Comparison of ENCODE assay signal across 1 cellular context in the genomic region with DNA sequence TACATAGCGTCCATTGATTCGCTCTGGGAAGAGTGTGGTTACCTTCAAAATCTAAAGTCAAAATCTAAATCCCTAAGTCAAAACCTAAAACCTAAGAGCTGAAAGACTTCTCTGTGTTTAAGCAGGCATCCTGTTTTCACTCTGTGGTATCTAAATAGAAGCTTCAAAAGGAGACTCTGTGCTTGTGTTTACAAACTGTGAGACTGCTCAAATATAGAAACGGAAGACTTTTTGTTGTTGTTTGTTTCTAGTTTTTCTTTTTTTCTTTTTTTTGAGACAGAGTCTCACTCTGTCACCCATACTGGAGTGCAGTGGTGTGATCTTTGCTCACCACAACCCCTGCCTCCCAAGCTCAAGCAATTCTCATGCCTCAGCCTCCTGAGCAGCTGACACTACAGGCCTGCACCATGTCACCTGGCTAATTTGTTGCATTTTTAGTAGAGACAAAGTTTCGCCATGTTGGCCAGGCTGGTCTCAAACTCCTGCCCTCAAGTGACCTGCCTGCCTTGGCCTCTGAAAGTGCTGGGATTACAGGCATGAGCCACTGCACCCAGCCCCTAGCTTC.
TF ChIP-seq lines count a peak whose summit lies in the region.

No MANE protein-coding gene starts in this region.

TF ChIP-seq in HepG2, 621 proteins besides CTCF, POLR2A, EP300 and RAD21 (continued from another document and continues in another):
- TF ChIP-seq, protein P1, sequence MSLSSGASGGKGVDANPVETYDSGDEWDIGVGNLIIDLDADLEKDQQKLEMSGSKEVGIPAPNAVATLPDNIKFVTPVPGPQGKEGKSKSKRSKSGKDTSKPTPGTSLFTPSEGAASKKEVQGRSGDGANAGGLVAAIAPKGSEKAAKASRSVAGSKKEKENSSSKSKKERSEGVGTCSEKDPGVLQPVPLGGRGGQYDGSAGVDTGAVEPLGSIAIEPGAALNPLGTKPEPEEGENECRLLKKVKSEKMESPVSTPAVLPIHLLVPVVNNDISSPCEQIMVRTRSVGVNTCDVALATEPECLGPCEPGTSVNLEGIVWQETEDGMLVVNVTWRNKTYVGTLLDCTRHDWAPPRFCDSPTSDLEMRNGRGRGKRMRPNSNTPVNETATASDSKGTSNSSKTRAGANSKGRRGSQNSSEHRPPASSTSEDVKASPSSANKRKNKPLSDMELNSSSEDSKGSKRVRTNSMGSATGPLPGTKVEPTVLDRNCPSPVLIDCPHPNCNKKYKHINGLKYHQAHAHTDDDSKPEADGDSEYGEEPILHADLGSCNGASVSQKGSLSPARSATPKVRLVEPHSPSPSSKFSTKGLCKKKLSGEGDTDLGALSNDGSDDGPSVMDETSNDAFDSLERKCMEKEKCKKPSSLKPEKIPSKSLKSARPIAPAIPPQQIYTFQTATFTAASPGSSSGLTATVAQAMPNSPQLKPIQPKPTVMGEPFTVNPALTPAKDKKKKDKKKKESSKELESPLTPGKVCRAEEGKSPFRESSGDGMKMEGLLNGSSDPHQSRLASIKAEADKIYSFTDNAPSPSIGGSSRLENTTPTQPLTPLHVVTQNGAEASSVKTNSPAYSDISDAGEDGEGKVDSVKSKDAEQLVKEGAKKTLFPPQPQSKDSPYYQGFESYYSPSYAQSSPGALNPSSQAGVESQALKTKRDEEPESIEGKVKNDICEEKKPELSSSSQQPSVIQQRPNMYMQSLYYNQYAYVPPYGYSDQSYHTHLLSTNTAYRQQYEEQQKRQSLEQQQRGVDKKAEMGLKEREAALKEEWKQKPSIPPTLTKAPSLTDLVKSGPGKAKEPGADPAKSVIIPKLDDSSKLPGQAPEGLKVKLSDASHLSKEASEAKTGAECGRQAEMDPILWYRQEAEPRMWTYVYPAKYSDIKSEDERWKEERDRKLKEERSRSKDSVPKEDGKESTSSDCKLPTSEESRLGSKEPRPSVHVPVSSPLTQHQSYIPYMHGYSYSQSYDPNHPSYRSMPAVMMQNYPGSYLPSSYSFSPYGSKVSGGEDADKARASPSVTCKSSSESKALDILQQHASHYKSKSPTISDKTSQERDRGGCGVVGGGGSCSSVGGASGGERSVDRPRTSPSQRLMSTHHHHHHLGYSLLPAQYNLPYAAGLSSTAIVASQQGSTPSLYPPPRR (CRISPR knock-in tag; IDR thresholded peaks at IDR 0.05; ENCODE audit: borderline replicate concordance) = no peak
- TF ChIP-seq, protein P2, sequence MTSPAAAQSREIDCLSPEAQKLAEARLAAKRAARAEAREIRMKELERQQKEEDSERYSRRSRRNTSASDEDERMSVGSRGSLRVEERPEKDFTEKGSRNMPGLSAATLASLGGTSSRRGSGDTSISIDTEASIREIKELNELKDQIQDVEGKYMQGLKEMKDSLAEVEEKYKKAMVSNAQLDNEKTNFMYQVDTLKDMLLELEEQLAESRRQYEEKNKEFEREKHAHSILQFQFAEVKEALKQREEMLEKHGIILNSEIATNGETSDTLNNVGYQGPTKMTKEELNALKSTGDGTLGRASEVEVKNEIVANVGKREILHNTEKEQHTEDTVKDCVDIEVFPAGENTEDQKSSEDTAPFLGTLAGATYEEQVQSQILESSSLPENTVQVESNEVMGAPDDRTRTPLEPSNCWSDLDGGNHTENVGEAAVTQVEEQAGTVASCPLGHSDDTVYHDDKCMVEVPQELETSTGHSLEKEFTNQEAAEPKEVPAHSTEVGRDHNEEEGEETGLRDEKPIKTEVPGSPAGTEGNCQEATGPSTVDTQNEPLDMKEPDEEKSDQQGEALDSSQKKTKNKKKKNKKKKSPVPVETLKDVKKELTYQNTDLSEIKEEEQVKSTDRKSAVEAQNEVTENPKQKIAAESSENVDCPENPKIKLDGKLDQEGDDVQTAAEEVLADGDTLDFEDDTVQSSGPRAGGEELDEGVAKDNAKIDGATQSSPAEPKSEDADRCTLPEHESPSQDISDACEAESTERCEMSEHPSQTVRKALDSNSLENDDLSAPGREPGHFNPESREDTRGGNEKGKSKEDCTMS (CRISPR knock-in tag; conservative IDR thresholded peaks at IDR 0.05) = no peak
- peak; percentile 25; the same call in 1 of the 2 replicates for TF ChIP-seq ELF3 (CRISPR knock-in tag; IDR thresholded peaks at IDR 0.05)
- TF ChIP-seq KLF13 (CRISPR knock-in tag; IDR thresholded peaks at IDR 0.05) = no peak
- no peak for TF ChIP-seq ZNF746 (CRISPR knock-in tag; IDR thresholded peaks at IDR 0.05)
- TF ChIP-seq, protein P3, sequence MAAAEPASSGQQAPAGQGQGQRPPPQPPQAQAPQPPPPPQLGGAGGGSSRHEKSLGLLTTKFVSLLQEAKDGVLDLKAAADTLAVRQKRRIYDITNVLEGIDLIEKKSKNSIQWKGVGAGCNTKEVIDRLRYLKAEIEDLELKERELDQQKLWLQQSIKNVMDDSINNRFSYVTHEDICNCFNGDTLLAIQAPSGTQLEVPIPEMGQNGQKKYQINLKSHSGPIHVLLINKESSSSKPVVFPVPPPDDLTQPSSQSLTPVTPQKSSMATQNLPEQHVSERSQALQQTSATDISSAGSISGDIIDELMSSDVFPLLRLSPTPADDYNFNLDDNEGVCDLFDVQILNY (CRISPR knock-in tag; conservative IDR thresholded peaks at IDR 0.05) = no peak
- TF ChIP-seq ZNF160 (CRISPR knock-in tag; IDR thresholded peaks at IDR 0.05) = no peak
- TF ChIP-seq, protein P4, sequence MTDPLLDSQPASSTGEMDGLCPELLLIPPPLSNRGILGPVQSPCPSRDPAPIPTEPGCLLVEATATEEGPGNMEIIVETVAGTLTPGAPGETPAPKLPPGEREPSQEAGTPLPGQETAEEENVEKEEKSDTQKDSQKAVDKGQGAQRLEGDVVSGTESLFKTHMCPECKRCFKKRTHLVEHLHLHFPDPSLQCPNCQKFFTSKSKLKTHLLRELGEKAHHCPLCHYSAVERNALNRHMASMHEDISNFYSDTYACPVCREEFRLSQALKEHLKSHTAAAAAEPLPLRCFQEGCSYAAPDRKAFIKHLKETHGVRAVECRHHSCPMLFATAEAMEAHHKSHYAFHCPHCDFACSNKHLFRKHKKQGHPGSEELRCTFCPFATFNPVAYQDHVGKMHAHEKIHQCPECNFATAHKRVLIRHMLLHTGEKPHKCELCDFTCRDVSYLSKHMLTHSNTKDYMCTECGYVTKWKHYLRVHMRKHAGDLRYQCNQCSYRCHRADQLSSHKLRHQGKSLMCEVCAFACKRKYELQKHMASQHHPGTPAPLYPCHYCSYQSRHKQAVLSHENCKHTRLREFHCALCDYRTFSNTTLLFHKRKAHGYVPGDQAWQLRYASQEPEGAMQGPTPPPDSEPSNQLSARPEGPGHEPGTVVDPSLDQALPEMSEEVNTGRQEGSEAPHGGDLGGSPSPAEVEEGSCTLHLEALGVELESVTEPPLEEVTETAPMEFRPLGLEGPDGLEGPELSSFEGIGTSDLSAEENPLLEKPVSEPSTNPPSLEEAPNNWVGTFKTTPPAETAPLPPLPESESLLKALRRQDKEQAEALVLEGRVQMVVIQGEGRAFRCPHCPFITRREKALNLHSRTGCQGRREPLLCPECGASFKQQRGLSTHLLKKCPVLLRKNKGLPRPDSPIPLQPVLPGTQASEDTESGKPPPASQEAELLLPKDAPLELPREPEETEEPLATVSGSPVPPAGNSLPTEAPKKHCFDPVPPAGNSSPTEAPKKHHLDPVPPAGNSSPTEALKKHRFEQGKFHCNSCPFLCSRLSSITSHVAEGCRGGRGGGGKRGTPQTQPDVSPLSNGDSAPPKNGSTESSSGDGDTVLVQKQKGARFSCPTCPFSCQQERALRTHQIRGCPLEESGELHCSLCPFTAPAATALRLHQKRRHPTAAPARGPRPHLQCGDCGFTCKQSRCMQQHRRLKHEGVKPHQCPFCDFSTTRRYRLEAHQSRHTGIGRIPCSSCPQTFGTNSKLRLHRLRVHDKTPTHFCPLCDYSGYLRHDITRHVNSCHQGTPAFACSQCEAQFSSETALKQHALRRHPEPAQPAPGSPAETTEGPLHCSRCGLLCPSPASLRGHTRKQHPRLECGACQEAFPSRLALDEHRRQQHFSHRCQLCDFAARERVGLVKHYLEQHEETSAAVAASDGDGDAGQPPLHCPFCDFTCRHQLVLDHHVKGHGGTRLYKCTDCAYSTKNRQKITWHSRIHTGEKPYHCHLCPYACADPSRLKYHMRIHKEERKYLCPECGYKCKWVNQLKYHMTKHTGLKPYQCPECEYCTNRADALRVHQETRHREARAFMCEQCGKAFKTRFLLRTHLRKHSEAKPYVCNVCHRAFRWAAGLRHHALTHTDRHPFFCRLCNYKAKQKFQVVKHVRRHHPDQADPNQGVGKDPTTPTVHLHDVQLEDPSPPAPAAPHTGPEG (CRISPR knock-in tag; IDR thresholded peaks at IDR 0.05) = no peak
- TF ChIP-seq TRIM24 (CRISPR knock-in tag; IDR thresholded peaks at IDR 0.05) = no peak
- no peak for TF ChIP-seq SCMH1 (CRISPR knock-in tag; IDR thresholded peaks at IDR 0.05; ENCODE audit: borderline replicate concordance)
- TF ChIP-seq NFIB (CRISPR knock-in tag; IDR thresholded peaks at IDR 0.05; ENCODE audit: borderline replicate concordance) = no peak
- TF ChIP-seq, protein P5, sequence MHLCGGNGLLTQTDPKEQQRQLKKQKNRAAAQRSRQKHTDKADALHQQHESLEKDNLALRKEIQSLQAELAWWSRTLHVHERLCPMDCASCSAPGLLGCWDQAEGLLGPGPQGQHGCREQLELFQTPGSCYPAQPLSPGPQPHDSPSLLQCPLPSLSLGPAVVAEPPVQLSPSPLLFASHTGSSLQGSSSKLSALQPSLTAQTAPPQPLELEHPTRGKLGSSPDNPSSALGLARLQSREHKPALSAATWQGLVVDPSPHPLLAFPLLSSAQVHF (CRISPR knock-in tag; IDR thresholded peaks at IDR 0.05) = no peak
- TF ChIP-seq TCF7 (IDR thresholded peaks at IDR 0.05; ENCODE audit: low read depth) = peak; percentile 51
- no peak for TF ChIP-seq ZNF337 (CRISPR knock-in tag; IDR thresholded peaks at IDR 0.05; ENCODE audit: borderline replicate concordance, low read depth)
- TF ChIP-seq, protein P6, sequence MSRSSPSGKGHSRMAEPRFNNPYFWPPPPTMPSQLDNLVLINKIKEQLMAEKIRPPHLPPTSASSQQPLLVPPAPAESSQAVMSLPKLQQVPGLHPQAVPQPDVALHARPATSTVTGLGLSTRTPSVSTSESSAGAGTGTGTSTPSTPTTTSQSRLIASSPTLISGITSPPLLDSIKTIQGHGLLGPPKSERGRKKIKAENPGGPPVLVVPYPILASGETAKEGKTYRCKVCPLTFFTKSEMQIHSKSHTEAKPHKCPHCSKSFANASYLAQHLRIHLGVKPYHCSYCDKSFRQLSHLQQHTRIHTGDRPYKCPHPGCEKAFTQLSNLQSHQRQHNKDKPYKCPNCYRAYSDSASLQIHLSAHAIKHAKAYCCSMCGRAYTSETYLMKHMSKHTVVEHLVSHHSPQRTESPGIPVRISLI (CRISPR knock-in tag; IDR thresholded peaks at IDR 0.05; ENCODE audit: borderline replicate concordance) = peak; percentile 58; the same call in 1 of the 2 replicates
- TF ChIP-seq NFYC (CRISPR knock-in tag; IDR thresholded peaks at IDR 0.05) = no peak
- no peak for TF ChIP-seq SALL2 (CRISPR knock-in tag; IDR thresholded peaks at IDR 0.05)
- no peak for TF ChIP-seq SRSF9 (IDR thresholded peaks at IDR 0.05; ENCODE audit: borderline replicate concordance, insufficient read depth, low read depth, low read length, poor library complexity, severe bottlenecking)
- TF ChIP-seq ZNF207 (IDR thresholded peaks at IDR 0.05; ENCODE audit: borderline replicate concordance) = no peak
- TF ChIP-seq MBD4 (IDR thresholded peaks at IDR 0.05; ENCODE audit: borderline replicate concordance, low read length) = no peak
- TF ChIP-seq, protein P7, sequence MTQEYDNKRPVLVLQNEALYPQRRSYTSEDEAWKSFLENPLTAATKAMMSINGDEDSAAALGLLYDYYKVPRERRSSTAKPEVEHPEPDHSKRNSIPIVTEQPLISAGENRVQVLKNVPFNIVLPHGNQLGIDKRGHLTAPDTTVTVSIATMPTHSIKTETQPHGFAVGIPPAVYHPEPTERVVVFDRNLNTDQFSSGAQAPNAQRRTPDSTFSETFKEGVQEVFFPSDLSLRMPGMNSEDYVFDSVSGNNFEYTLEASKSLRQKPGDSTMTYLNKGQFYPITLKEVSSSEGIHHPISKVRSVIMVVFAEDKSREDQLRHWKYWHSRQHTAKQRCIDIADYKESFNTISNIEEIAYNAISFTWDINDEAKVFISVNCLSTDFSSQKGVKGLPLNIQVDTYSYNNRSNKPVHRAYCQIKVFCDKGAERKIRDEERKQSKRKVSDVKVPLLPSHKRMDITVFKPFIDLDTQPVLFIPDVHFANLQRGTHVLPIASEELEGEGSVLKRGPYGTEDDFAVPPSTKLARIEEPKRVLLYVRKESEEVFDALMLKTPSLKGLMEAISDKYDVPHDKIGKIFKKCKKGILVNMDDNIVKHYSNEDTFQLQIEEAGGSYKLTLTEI (CRISPR knock-in tag; conservative IDR thresholded peaks at IDR 0.05) = no peak
- no peak for TF ChIP-seq ZNF382 (CRISPR knock-in tag; IDR thresholded peaks at IDR 0.05; ENCODE audit: borderline replicate concordance)
- peak; percentile 52; the same call in 1 of the 2 replicates for TF ChIP-seq SOX5 (CRISPR knock-in tag; IDR thresholded peaks at IDR 0.05; ENCODE audit: borderline replicate concordance)
- no peak for TF ChIP-seq ZFP62 (CRISPR knock-in tag; IDR thresholded peaks at IDR 0.05)
- TF ChIP-seq CAMTA2 (CRISPR knock-in tag; IDR thresholded peaks at IDR 0.05; ENCODE audit: borderline replicate concordance) = no peak
- no peak for TF ChIP-seq TEAD3 (CRISPR knock-in tag; optimal IDR thresholded peaks at IDR 0.05; ENCODE audit: borderline replicate concordance)
- no peak for TF ChIP-seq ZNF230 (CRISPR knock-in tag; IDR thresholded peaks at IDR 0.05)
- no peak for TF ChIP-seq ONECUT2 (CRISPR knock-in tag; IDR thresholded peaks at IDR 0.05)
- no peak for TF ChIP-seq MYC (CRISPR knock-in tag; IDR thresholded peaks at IDR 0.05; ENCODE audit: borderline replicate concordance)
- no peak for TF ChIP-seq ZSCAN21 (CRISPR knock-in tag; IDR thresholded peaks at IDR 0.05; ENCODE audit: borderline replicate concordance)
- TF ChIP-seq RBM39 (IDR thresholded peaks at IDR 0.05; ENCODE audit: low read depth, low read length, poor library complexity, severe bottlenecking) = no peak
- no peak for TF ChIP-seq REPIN1 (CRISPR knock-in tag; IDR thresholded peaks at IDR 0.05; ENCODE audit: borderline replicate concordance, low read depth)
- no peak for TF ChIP-seq ZSCAN22 (CRISPR knock-in tag; IDR thresholded peaks at IDR 0.05)
- TF ChIP-seq, protein P8, sequence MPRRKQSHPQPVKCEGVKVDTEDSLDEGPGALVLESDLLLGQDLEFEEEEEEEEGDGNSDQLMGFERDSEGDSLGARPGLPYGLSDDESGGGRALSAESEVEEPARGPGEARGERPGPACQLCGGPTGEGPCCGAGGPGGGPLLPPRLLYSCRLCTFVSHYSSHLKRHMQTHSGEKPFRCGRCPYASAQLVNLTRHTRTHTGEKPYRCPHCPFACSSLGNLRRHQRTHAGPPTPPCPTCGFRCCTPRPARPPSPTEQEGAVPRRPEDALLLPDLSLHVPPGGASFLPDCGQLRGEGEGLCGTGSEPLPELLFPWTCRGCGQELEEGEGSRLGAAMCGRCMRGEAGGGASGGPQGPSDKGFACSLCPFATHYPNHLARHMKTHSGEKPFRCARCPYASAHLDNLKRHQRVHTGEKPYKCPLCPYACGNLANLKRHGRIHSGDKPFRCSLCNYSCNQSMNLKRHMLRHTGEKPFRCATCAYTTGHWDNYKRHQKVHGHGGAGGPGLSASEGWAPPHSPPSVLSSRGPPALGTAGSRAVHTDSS (CRISPR knock-in tag; conservative IDR thresholded peaks at IDR 0.05) = no peak
- no peak for TF ChIP-seq ZNF547 (CRISPR knock-in tag; IDR thresholded peaks at IDR 0.05)
- no peak for TF ChIP-seq ZSCAN9 (CRISPR knock-in tag; IDR thresholded peaks at IDR 0.05; ENCODE audit: borderline replicate concordance)
- no peak for TF ChIP-seq ZNF33A (CRISPR knock-in tag; IDR thresholded peaks at IDR 0.05; ENCODE audit: borderline replicate concordance)
- no peak for TF ChIP-seq ZNF383 (CRISPR knock-in tag; IDR thresholded peaks at IDR 0.05; ENCODE audit: borderline replicate concordance)
- TF ChIP-seq MAFG (CRISPR knock-in tag; IDR thresholded peaks at IDR 0.05) = no peak
- TF ChIP-seq ZNF329 (CRISPR knock-in tag; IDR thresholded peaks at IDR 0.05; ENCODE audit: low read depth) = no peak
- no peak for TF ChIP-seq RARA (CRISPR knock-in tag; IDR thresholded peaks at IDR 0.05)
- TF ChIP-seq SKI (IDR thresholded peaks at IDR 0.05; ENCODE audit: partially characterized antibody) = no peak
- peak; percentile 47; the same call in 1 of the 2 replicates for TF ChIP-seq ZMYM2 (CRISPR knock-in tag; IDR thresholded peaks at IDR 0.05)
